Comparison of ENCODE assay signal across 33 cellular contexts in the genomic region with DNA sequence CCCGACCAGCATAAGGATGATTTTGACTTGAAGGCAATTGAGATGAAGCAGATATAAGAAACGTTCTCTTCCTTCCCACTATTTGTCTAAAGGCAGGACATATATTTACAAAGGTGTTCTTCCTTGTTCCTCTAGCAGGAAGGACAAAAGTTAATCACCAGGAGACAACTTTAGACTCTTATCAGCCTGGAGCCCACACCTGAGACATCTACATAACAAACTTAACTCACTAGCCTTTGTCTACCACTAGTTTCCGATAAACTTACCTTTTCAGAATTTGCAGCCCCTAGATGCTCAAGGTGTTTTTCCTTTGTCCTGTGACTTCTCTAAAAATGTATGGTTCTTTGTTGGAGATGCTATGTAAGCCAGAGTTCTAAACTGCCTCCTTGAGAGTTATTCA.
"Had no signal": no experiment of that assay in that cellular context is flagged by ENCODE, and none has a peak within 500 bp of the region (broad histone marks: within the 10 kb centered on the region; RNA-seq: fewer than 3 reads in every experiment).

No MANE protein-coding gene starts in this region.

- H3K36me3 ChIP-seq: brain microvascular endothelial cell, esophagus muscularis mucosa, gastrocnemius medialis, heart left ventricle, WERI-Rb-1 had no signal

- H3K27ac Mint-ChIP-seq: activated CD4-positive, alpha-beta memory T cell treated with anti-CD3 and anti-CD28 coated beads, Interleukin-2, amount 10 ng/mL, durations not matched to agents 7 days and 5 days; activated CD4-positive, alpha-beta T cell treated with anti-CD3 and anti-CD28 coated beads for 36 hours; activated CD4-positive, alpha-beta T cell treated with anti-CD3 and anti-CD28 coated beads, Interleukin-2, amount 10 ng/mL, durations not matched to agents 7 days and 5 days; activated naive CD4-positive, alpha-beta T cell treated with anti-CD3 and anti-CD28 coated beads, Interleukin-2, amount 10 ng/mL, durations not matched to agents 7 days and 5 days; activated naive CD4-positive, alpha-beta T cell treated with anti-CD3 and anti-CD28 coated beads, Interleukin-2, amount 50 U/mL, for 72 hours; activated naive CD8-positive, alpha-beta T cell treated with anti-CD3 and anti-CD28 coated beads, Interleukin-2, amount 10 ng/mL, durations not matched to agents 7 days and 5 days; activated T-cell treated with anti-CD3 and anti-CD28 coated beads, Interleukin-2, amount 50 U/mL, for 24 hours; activated T-cell treated with anti-CD3 and anti-CD28 coated beads, Interleukin-2, amount 50 U/mL, for 72 hours; dendritic cell treated with granulocyte-macrophage colony-stimulating factor and Interleukin-4, amounts not matched to agents 40 ng/mL and 50 ng/mL, for 4 days had no signal

- DNase-seq: activated CD4-positive, alpha-beta memory T cell treated with anti-CD3 and anti-CD28 coated beads, Interleukin-2, amount 10 ng/mL, durations not matched to agents 7 days and 5 days; activated CD4-positive, alpha-beta T cell treated with anti-CD3 and anti-CD28 coated beads for 36 hours; activated CD4-positive, alpha-beta T cell treated with anti-CD3 and anti-CD28 coated beads, Interleukin-2, amount 10 ng/mL, durations not matched to agents 7 days and 5 days; activated CD4-positive, alpha-beta T cell treated with anti-CD3 and anti-CD28 coated beads, Interleukin-2, amount 50 U/mL, for 4 hours; activated CD4-positive, CD25-positive, alpha-beta regulatory T cell; activated CD4-positive, CD25-positive, alpha-beta regulatory T cell treated with anti-CD3 and anti-CD28 coated beads, Interleukin-2, amount 50 U/mL, for 72 hours; activated CD8-positive, alpha-beta memory T cell treated with anti-CD3 and anti-CD28 coated beads, Interleukin-2, amount 50 U/mL, for 48 hours; activated gamma-delta T cell; activated naive CD4-positive, alpha-beta T cell; activated naive CD4-positive, alpha-beta T cell treated with anti-CD3 and anti-CD28 coated beads, Interleukin-2, amount 10 ng/mL, durations not matched to agents 7 days and 5 days; activated naive CD8-positive, alpha-beta T cell treated with anti-CD3 and anti-CD28 coated beads, Interleukin-2, amount 10 ng/mL, durations not matched to agents 7 days and 5 days; activated T-cell treated with anti-CD3 and anti-CD28 coated beads for 4 hours; activated T-cell treated with anti-CD3 and anti-CD28 coated beads, Interleukin-2, amount 50 U/mL, for 24 hours; activated T-cell treated with anti-CD3 and anti-CD28 coated beads, Interleukin-2, amount 50 U/mL, for 72 hours; anterior cingulate cortex; brain microvascular endothelial cell; dorsolateral prefrontal cortex; effector memory CD4-positive, alpha-beta T cell; erythroblast; foreskin keratinocyte; gastrocnemius medialis; glutamatergic neuron; heart left ventricle; T-helper 2 cell; T-helper 9 cell; WERI-Rb-1 had no signal

- H3K9me3 Mint-ChIP-seq: activated CD4-positive, alpha-beta memory T cell treated with anti-CD3 and anti-CD28 coated beads, Interleukin-2, amount 10 ng/mL, durations not matched to agents 7 days and 5 days; activated naive CD4-positive, alpha-beta T cell treated with anti-CD3 and anti-CD28 coated beads, Interleukin-2, amount 10 ng/mL, durations not matched to agents 7 days and 5 days had no signal

- H3K4me1 Mint-ChIP-seq: activated CD4-positive, alpha-beta memory T cell treated with anti-CD3 and anti-CD28 coated beads, Interleukin-2, amount 10 ng/mL, durations not matched to agents 7 days and 5 days; activated CD4-positive, alpha-beta T cell treated with anti-CD3 and anti-CD28 coated beads for 36 hours; activated CD4-positive, alpha-beta T cell treated with anti-CD3 and anti-CD28 coated beads, Interleukin-2, amount 10 ng/mL, durations not matched to agents 7 days and 5 days; activated naive CD4-positive, alpha-beta T cell treated with anti-CD3 and anti-CD28 coated beads, Interleukin-2, amount 10 ng/mL, durations not matched to agents 7 days and 5 days; activated naive CD8-positive, alpha-beta T cell treated with anti-CD3 and anti-CD28 coated beads, Interleukin-2, amount 10 ng/mL, durations not matched to agents 7 days and 5 days; central memory CD8-positive, alpha-beta T cell had no signal

- H3K4me3 Mint-ChIP-seq: activated CD4-positive, alpha-beta memory T cell treated with anti-CD3 and anti-CD28 coated beads, Interleukin-2, amount 10 ng/mL, durations not matched to agents 7 days and 5 days; activated CD4-positive, alpha-beta T cell treated with anti-CD3 and anti-CD28 coated beads for 36 hours; activated CD4-positive, alpha-beta T cell treated with anti-CD3 and anti-CD28 coated beads, Interleukin-2, amount 10 ng/mL, durations not matched to agents 7 days and 5 days; activated naive CD4-positive, alpha-beta T cell treated with anti-CD3 and anti-CD28 coated beads, Interleukin-2, amount 10 ng/mL, durations not matched to agents 7 days and 5 days; activated naive CD8-positive, alpha-beta T cell treated with anti-CD3 and anti-CD28 coated beads, Interleukin-2, amount 10 ng/mL, durations not matched to agents 7 days and 5 days; activated T-cell treated with anti-CD3 and anti-CD28 coated beads, Interleukin-2, amount 50 U/mL, for 24 hours; activated T-cell treated with anti-CD3 and anti-CD28 coated beads, Interleukin-2, amount 50 U/mL, for 72 hours; central memory CD8-positive, alpha-beta T cell; dendritic cell treated with granulocyte-macrophage colony-stimulating factor and Interleukin-4, amounts not matched to agents 40 ng/mL and 50 ng/mL, for 4 days had no signal

- H3K36me3 Mint-ChIP-seq: activated naive CD4-positive, alpha-beta T cell treated with anti-CD3 and anti-CD28 coated beads, Interleukin-2, amount 10 ng/mL, durations not matched to agents 7 days and 5 days; activated naive CD4-positive, alpha-beta T cell treated with anti-CD3 and anti-CD28 coated beads, Interleukin-2, amount 50 U/mL, for 72 hours; activated naive CD8-positive, alpha-beta T cell treated with anti-CD3 and anti-CD28 coated beads, Interleukin-2, amount 10 ng/mL, durations not matched to agents 7 days and 5 days had no signal

- H3K4me3 ChIP-seq: coronary artery, dorsolateral prefrontal cortex, esophagus muscularis mucosa, gastrocnemius medialis, heart left ventricle had no signal

- H3K9me3 ChIP-seq: esophagus muscularis mucosa, gastrocnemius medialis, heart left ventricle had no signal

- H3K27ac ChIP-seq: brain microvascular endothelial cell, coronary artery, dorsolateral prefrontal cortex, esophagus muscularis mucosa, foreskin keratinocyte, gastrocnemius medialis, heart left ventricle, WERI-Rb-1 had no signal

- H3K4me1 ChIP-seq: esophagus muscularis mucosa, foreskin keratinocyte, gastrocnemius medialis, heart left ventricle had no signal

- FAIRE-seq: astrocyte, bronchial epithelial cell had no signal

- H3K27me3 ChIP-seq: brain microvascular endothelial cell, dorsolateral prefrontal cortex, esophagus muscularis mucosa, foreskin keratinocyte, gastrocnemius medialis, heart left ventricle had no signal

- H3K27me3 Mint-ChIP-seq: activated CD4-positive, alpha-beta memory T cell treated with anti-CD3 and anti-CD28 coated beads, Interleukin-2, amount 10 ng/mL, durations not matched to agents 7 days and 5 days; activated CD4-positive, alpha-beta T cell treated with anti-CD3 and anti-CD28 coated beads for 36 hours; activated CD4-positive, alpha-beta T cell treated with anti-CD3 and anti-CD28 coated beads, Interleukin-2, amount 10 ng/mL, durations not matched to agents 7 days and 5 days; activated naive CD4-positive, alpha-beta T cell treated with anti-CD3 and anti-CD28 coated beads, Interleukin-2, amount 10 ng/mL, durations not matched to agents 7 days and 5 days; activated naive CD8-positive, alpha-beta T cell treated with anti-CD3 and anti-CD28 coated beads, Interleukin-2, amount 10 ng/mL, durations not matched to agents 7 days and 5 days; activated T-cell treated with anti-CD3 and anti-CD28 coated beads, Interleukin-2, amount 50 U/mL, for 24 hours; central memory CD8-positive, alpha-beta T cell; dendritic cell treated with granulocyte-macrophage colony-stimulating factor and Interleukin-4, amounts not matched to agents 40 ng/mL and 50 ng/mL, for 4 days had no signal
